ENCODE assay signal across 8 cellular contexts in the genomic region with DNA sequence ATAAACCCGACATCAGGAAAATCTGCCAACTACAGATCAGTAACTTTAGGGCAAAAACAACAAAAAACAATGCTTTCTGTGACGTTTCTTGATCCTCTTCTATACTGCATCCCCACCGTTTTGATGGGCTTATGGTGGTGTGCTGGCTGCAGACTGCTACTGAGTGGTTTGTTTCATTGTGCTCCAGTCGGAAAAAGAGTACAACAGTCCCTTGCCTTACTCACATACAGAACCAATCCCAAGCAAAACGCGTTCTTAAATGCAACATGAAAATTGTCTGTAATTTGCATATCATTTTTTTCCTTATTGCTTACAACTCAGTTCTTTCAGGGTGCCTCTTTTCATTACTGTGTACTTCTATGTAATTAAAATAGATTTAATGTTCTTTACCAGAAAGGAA. TPM values are rescaled to one million over a fixed set of nuclear protein-coding genes. Genes with fewer than 3 reads are reported as not detected.
DNase-seq lines count a peak whose midpoint lies in the region; ATAC-seq and FAIRE-seq lines count a peak whose summit lies in the region.

No MANE protein-coding gene starts in this region.

- peak overlapping the region in 1 of 2 donors; percentile 53 for H3K27ac ChIP-seq in small intestine (ENCODE audit: low read depth in 1 of 2, low read length in 1 of 2)

- peaks cover 54% of the 10 kb centered on the region for H3K4me1 Mint-ChIP-seq in activated naive CD4-positive, alpha-beta T cell treated with anti-CD3 and anti-CD28 coated beads, Interleukin-2, amount 10 ng/mL, durations not matched to agents 7 days and 5 days
- peaks cover 53% of the 10 kb centered on the region for H3K4me1 Mint-ChIP-seq in activated CD4-positive, alpha-beta memory T cell treated with anti-CD3 and anti-CD28 coated beads for 36 hours (ENCODE audit: low read depth)

- H3K4me1 ChIP-seq in small intestine (ENCODE audit: control insufficient read depth in 2 of 2, insufficient read depth in 1 of 2, low read depth in 1 of 2, low read length in 1 of 2), result peaks cover 0 to 8% of the 10 kb centered on the region in 2 donors

- no peaks in the 10 kb centered on the region for H3K27me3 Mint-ChIP-seq in activated naive CD4-positive, alpha-beta T cell treated with anti-CD3 and anti-CD28 coated beads, Interleukin-2, amount 10 ng/mL, durations not matched to agents 7 days and 5 days
- no peaks in the 10 kb centered on the region for H3K27me3 Mint-ChIP-seq in activated CD4-positive, alpha-beta memory T cell treated with anti-CD3 and anti-CD28 coated beads for 36 hours

- peak overlapping the region; percentile 95 for H3K27ac Mint-ChIP-seq in activated naive CD4-positive, alpha-beta T cell treated with anti-CD3 and anti-CD28 coated beads, Interleukin-2, amount 10 ng/mL, durations not matched to agents 7 days and 5 days
- H3K27ac Mint-ChIP-seq in activated CD4-positive, alpha-beta memory T cell treated with anti-CD3 and anti-CD28 coated beads for 36 hours, result peak overlapping the region; percentile 97

- H3K9me3 Mint-ChIP-seq in activated naive CD4-positive, alpha-beta T cell treated with anti-CD3 and anti-CD28 coated beads, Interleukin-2, amount 10 ng/mL, durations not matched to agents 7 days and 5 days, result no peaks in the 10 kb centered on the region
- H3K9me3 Mint-ChIP-seq in activated CD4-positive, alpha-beta memory T cell treated with anti-CD3 and anti-CD28 coated beads for 36 hours, result no peaks in the 10 kb centered on the region

- H3K4me3 ChIP-seq in small intestine (ENCODE audit: low read depth in 1 of 2, low read length in 2 of 2), result peak overlapping the region in 1 of 2 donors; percentile 92

- WGBS in small intestine, 3 donors, result 2 to 3% (median 3%) methylated on average over 6 of the region's 6 CpGs

- no peaks in the 10 kb centered on the region for H3K27me3 ChIP-seq in small intestine (ENCODE audit: control insufficient read depth in 2 of 2, insufficient read depth in 2 of 2, low read length in 2 of 2)

- H3K36me3 ChIP-seq in small intestine (ENCODE audit: control insufficient read depth in 2 of 2, insufficient read depth in 2 of 2, low read length in 2 of 2), result no peaks in the 10 kb centered on the region

- CTCF ChIA-PET in activated naive CD4-positive, alpha-beta T cell treated with anti-CD3 and anti-CD28 coated beads, Interleukin-2, amount 10 ng/mL, durations not matched to agents 7 days and 5 days (lab: Charles Lee), result no interaction called here
- CTCF ChIA-PET in activated CD4-positive, alpha-beta memory T cell treated with anti-CD3 and anti-CD28 coated beads for 36 hours (lab: Charles Lee), result interaction anchor here (2.0 kb wide), 1 partner anchor 381 kb away, joined by 9 read pairs; no protein-coding TSS in a partner anchor

- H3K36me3 Mint-ChIP-seq in activated naive CD4-positive, alpha-beta T cell treated with anti-CD3 and anti-CD28 coated beads, Interleukin-2, amount 10 ng/mL, durations not matched to agents 7 days and 5 days, result peaks cover 17% of the 10 kb centered on the region
- peaks cover 34% of the 10 kb centered on the region for H3K36me3 Mint-ChIP-seq in activated CD4-positive, alpha-beta memory T cell treated with anti-CD3 and anti-CD28 coated beads for 36 hours

- H3K4me3 Mint-ChIP-seq in activated naive CD4-positive, alpha-beta T cell treated with anti-CD3 and anti-CD28 coated beads, Interleukin-2, amount 10 ng/mL, durations not matched to agents 7 days and 5 days, result peak overlapping the region; percentile 95
- H3K4me3 Mint-ChIP-seq in activated CD4-positive, alpha-beta memory T cell treated with anti-CD3 and anti-CD28 coated beads for 36 hours, result peak overlapping the region; percentile 87

- intact Hi-C loops in activated CD4-positive, alpha-beta memory T cell treated with anti-CD3 and anti-CD28 coated beads for 36 hours (cut with micrococcal nuclease), result loop anchor here (2.0 to 5.0 kb wide), 5 partner anchors 159 to 1076 kb away; no protein-coding TSS in a partner anchor
- intact Hi-C loops in left ventricle myocardium superior (cut with micrococcal nuclease), result loop anchor here (10.0 kb wide), 1 partner anchor 163 kb away; no protein-coding TSS in a partner anchor

- POLR2A ChIA-PET in activated CD4-positive, alpha-beta memory T cell treated with anti-CD3 and anti-CD28 coated beads for 36 hours (lab: Charles Lee), result interaction anchor here (0.7 to 1.3 kb wide), 3 partner anchors 111 to 382 kb away, joined by 3 to 5 read pairs (median 3); no protein-coding TSS in a partner anchor

- DNase-seq in activated naive CD4-positive, alpha-beta T cell treated with anti-CD3 and anti-CD28 coated beads, Interleukin-2, amount 10 ng/mL, durations not matched to agents 7 days and 5 days, result no peak
- DNase-seq in activated naive CD4-positive, alpha-beta T cell treated with anti-CD3 and anti-CD28 coated beads, Interleukin-2, amount 50 U/mL, for 16 hours, result no peak
- no peak for DNase-seq in activated CD4-positive, alpha-beta memory T cell treated with anti-CD3 and anti-CD28 coated beads for 36 hours
- DNase-seq in left ventricle myocardium superior, result no peak
- DNase-seq in small intestine, result peak; percentile 24
- DNase-seq in epidermal melanocyte (ENCODE audit: insufficient read length, low spot score), result no peak
- DNase-seq in activated CD4-positive, CD25-positive, alpha-beta regulatory T cell treated with anti-CD3 and anti-CD28 coated beads, Interleukin-2, amount 50 U/mL, for 72 hours, result no peak

- no peaks in the 10 kb centered on the region for H3K9me3 ChIP-seq in small intestine (ENCODE audit: control insufficient read depth, low read depth)

- no peak for FAIRE-seq in small intestine (lab: Jason Lieb, UNC)

- ATAC-seq in left ventricle myocardium superior (peak; percentile 38), GM21390 (IDR thresholded peaks at IDR 0.05; ENCODE audit: unreplicated experiment) (no peak)

RNA-seq across cellular contexts. Expression of gene ETV6, which starts 2.3 kb away (rescaled TPM):
- total RNA-seq in activated CD4-positive, alpha-beta memory T cell treated with anti-CD3 and anti-CD28 coated beads for 36 hours, result 10 to 100 TPM; 55.3 to 57.5 TPM
- total RNA-seq in left ventricle myocardium superior, result 14.7 TPM
- 1 to 10 TPM; 5.1 to 9.6 (median 7.2) TPM for polyA plus RNA-seq in small intestine
